Comparison of ENCODE assay signal across 8 cellular contexts in genomic region chr14:77036484-77037337, GRCh38. TPM values are rescaled to one million over a fixed set of nuclear protein-coding genes. Genes with fewer than 3 reads are reported as not detected.
A peak's percentile ranks its signal among the peaks of the same experiment; 100 is the strongest.
DNase-seq lines count a peak whose midpoint lies in the region; ATAC-seq and TF ChIP-seq lines count a peak whose summit lies in the region.

No MANE protein-coding gene starts in this region.

- peaks cover 96% of the 10 kb centered on the region for H3K4me1 ChIP-seq in suprapubic skin

- H3K36me3 ChIP-seq in suprapubic skin = no peaks in the 10 kb centered on the region

- no peak for DNase-seq in activated CD4-positive, alpha-beta T cell treated with anti-CD3 and anti-CD28 coated beads, Interleukin-2, amount 10 ng/mL, durations not matched to agents 24 days and 14 days
- DNase-seq in activated CD4-positive, alpha-beta T cell treated with anti-CD3 and anti-CD28 coated beads, Interleukin-2, amount 50 U/mL, for 4 hours = no peak
- peak; percentile 29 for DNase-seq in RPMI8226
- no peak for DNase-seq in immature natural killer cell
- no peak for DNase-seq in suprapubic skin (ENCODE audit: low spot score in 2 of 2)
- DNase-seq in stimulated activated naive CD4-positive, alpha-beta T cell (lab: John Stamatoyannopoulos, UW) = no peak
- no peak for DNase-seq in UCSD-AML1 (lab: John Stamatoyannopoulos, UW; ENCODE audit: unreplicated experiment)

- TF ChIP-seq CTCF in suprapubic skin (IDR thresholded peaks at IDR 0.05) = no peak

- no peaks in the 10 kb centered on the region for H3K9me3 Mint-ChIP-seq in activated CD4-positive, alpha-beta T cell treated with anti-CD3 and anti-CD28 coated beads, Interleukin-2, amount 10 ng/mL, durations not matched to agents 24 days and 14 days
- H3K9me3 Mint-ChIP-seq in immature natural killer cell = no peaks in the 10 kb centered on the region

- 71% methylated on average over 7 of the region's 7 CpGs for WGBS in suprapubic skin

- TF ChIP-seq POLR2A in suprapubic skin (IDR thresholded peaks at IDR 0.05) = no peak

- no peaks in the 10 kb centered on the region for H3K27me3 ChIP-seq in suprapubic skin

- peaks cover 76% of the 10 kb centered on the region for H3K4me1 Mint-ChIP-seq in activated CD4-positive, alpha-beta T cell treated with anti-CD3 and anti-CD28 coated beads, Interleukin-2, amount 10 ng/mL, durations not matched to agents 24 days and 14 days
- H3K4me1 Mint-ChIP-seq in immature natural killer cell = peaks cover 85 to 86% of the 10 kb centered on the region in 2 donors

- no peak for ATAC-seq in GM18511 (IDR thresholded peaks at IDR 0.05; ENCODE audit: unreplicated experiment)

- H3K9me3 ChIP-seq in suprapubic skin = no peaks in the 10 kb centered on the region

- H3K27ac Mint-ChIP-seq in activated CD4-positive, alpha-beta T cell treated with anti-CD3 and anti-CD28 coated beads, Interleukin-2, amount 10 ng/mL, durations not matched to agents 24 days and 14 days = peak overlapping the region; percentile 49
- peak overlapping the region; percentile 91 to 100 (median 98) for H3K27ac Mint-ChIP-seq in immature natural killer cell

- peak overlapping the region; percentile 96 for H3K27ac ChIP-seq in suprapubic skin

- intact Hi-C loops in activated CD4-positive, alpha-beta T cell treated with anti-CD3 and anti-CD28 coated beads, Interleukin-2, amount 10 ng/mL, durations not matched to agents 24 days and 14 days (cut with micrococcal nuclease) = no loop called here

- no peak for TF ChIP-seq EP300 in suprapubic skin (IDR thresholded peaks at IDR 0.05)

- H3K4me3 Mint-ChIP-seq in activated CD4-positive, alpha-beta T cell treated with anti-CD3 and anti-CD28 coated beads, Interleukin-2, amount 10 ng/mL, durations not matched to agents 24 days and 14 days = peak overlapping the region; percentile 72
- peak overlapping the region in 3 of 5 donors; percentile 58 to 88 (median 72) for H3K4me3 Mint-ChIP-seq in immature natural killer cell

- H3K36me3 Mint-ChIP-seq in activated CD4-positive, alpha-beta T cell treated with anti-CD3 and anti-CD28 coated beads, Interleukin-2, amount 10 ng/mL, durations not matched to agents 24 days and 14 days (ENCODE audit: low read depth) = no peaks in the 10 kb centered on the region
- no peaks in the 10 kb centered on the region for H3K36me3 Mint-ChIP-seq in immature natural killer cell

- H3K4me3 ChIP-seq in suprapubic skin = no peak overlapping the region

- no peaks in the 10 kb centered on the region for H3K27me3 Mint-ChIP-seq in activated CD4-positive, alpha-beta T cell treated with anti-CD3 and anti-CD28 coated beads, Interleukin-2, amount 10 ng/mL, durations not matched to agents 24 days and 14 days
- peaks cover 9 to 44% (median 25%) of the 10 kb centered on the region in 3 donors for H3K27me3 Mint-ChIP-seq in immature natural killer cell (ENCODE audit: low read depth in 3 of 3)

RNA-seq across cellular contexts. Expression of gene IRF2BPL, which starts 8.2 kb away (rescaled TPM):
- total RNA-seq in activated CD4-positive, alpha-beta T cell treated with anti-CD3 and anti-CD28 coated beads, Interleukin-2, amount 10 ng/mL, durations not matched to agents 24 days and 14 days = 32.8 and 34.8 TPM in 2 replicates
- 10 to 100 TPM in 1 of 3 donors, 1 to 10 TPM in 2; 3.5 to 11.1 (median 3.6) TPM for polyA plus RNA-seq in immature natural killer cell
- total RNA-seq in suprapubic skin = 10 to 100 TPM; 44.7 to 72.7 (median 65.6) TPM
